In the genomic region with DNA sequence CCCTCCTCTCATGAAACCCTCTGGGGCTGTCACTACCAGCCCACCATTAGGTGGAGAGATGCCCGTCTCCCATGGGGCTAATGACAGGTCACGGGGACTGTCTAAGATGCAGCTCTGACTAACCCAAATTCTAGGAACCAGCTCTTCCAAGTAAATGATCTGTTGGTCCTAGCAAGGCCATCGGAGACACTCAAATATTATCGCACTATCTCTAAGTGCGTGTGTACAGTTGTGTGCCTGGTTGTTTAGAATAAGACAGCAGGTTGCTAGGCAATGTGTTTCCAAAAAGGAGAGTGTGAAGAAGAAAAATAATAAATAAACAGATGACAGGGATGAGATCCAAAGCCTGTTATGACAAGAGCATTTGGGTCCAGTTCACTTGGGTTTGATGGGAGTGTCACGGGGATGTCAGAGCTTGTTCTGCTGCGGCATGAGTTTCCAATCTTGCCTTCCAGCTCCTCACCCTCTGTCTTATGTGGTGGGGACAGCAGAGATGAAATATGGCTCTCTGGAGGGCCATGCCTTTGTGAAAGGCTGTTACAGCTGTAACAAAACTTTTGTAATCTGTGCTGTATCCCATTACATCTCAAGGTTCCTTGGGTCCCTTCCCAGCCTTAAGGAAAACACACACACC, we compare ENCODE assay signal across 2 cellular contexts.
A peak's percentile ranks its signal among the peaks of the same experiment; 100 is the strongest.
TF ChIP-seq lines count a peak whose summit lies in the region.

No MANE protein-coding gene starts in this region.

TF ChIP-seq in K562, 482 proteins besides CTCF, POLR2A, EP300 and RAD21 (continued from another document):
- TF ChIP-seq, protein P1, sequence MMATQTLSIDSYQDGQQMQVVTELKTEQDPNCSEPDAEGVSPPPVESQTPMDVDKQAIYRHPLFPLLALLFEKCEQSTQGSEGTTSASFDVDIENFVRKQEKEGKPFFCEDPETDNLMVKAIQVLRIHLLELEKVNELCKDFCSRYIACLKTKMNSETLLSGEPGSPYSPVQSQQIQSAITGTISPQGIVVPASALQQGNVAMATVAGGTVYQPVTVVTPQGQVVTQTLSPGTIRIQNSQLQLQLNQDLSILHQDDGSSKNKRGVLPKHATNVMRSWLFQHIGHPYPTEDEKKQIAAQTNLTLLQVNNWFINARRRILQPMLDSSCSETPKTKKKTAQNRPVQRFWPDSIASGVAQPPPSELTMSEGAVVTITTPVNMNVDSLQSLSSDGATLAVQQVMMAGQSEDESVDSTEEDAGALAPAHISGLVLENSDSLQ (IDR thresholded peaks at IDR 0.05): peak; percentile 20; the same call in 1 of the 2 replicates
- TF ChIP-seq FOSL1 (tag; conservative IDR thresholded peaks at IDR 0.05): peak; percentile 70
- peak; percentile 17; the same call in 1 of the 2 replicates for TF ChIP-seq JUND (IDR thresholded peaks at IDR 0.05; ENCODE audit: borderline replicate concordance, low read depth, low read length)
- peak; percentile 40; the same call in 1 of the 3 replicates for TF ChIP-seq JUND (tag; IDR thresholded peaks at IDR 0.05; ENCODE audit: borderline replicate concordance, low read depth, low read length)
- peak; percentile 55; the same call in 1 of the 2 replicates for TF ChIP-seq GATA2 (CRISPR knock-in tag; IDR thresholded peaks at IDR 0.05)
- 0 out of 2 replicates have a peak, but pooled peaks have one; percentile 12 for TF ChIP-seq SOX6 (IDR thresholded peaks at IDR 0.05)
- no peak for TF ChIP-seq ZNF699 (CRISPR knock-in tag; IDR thresholded peaks at IDR 0.05; ENCODE audit: insufficient replicate concordance)
- TF ChIP-seq STAT5A (IDR thresholded peaks at IDR 0.05; ENCODE audit: borderline replicate concordance, low read length): 0 out of 2 replicates have a peak, but pooled peaks have one; percentile 11
- 0 out of 2 replicates have a peak, but pooled peaks have one; percentile 22 for TF ChIP-seq ARID1B (IDR thresholded peaks at IDR 0.05)
- no peak for TF ChIP-seq ATF1 (CRISPR knock-in tag; IDR thresholded peaks at IDR 0.05)
- 0 out of 2 replicates have a peak, but pooled peaks have one; percentile 27 for TF ChIP-seq ATF1 (tag; IDR thresholded peaks at IDR 0.05)
- TF ChIP-seq RFX1 (IDR thresholded peaks at IDR 0.05): peak; percentile 53
- TF ChIP-seq FOXJ3 (CRISPR knock-in tag; IDR thresholded peaks at IDR 0.05): peak; percentile 72
- TF ChIP-seq TCF7L2 (IDR thresholded peaks at IDR 0.05; ENCODE audit: low read depth, low read length): no peak
- peak; percentile 34; the same call in 1 of the 2 replicates for TF ChIP-seq CTBP1 (IDR thresholded peaks at IDR 0.05; ENCODE audit: borderline replicate concordance)
- TF ChIP-seq TCF3 (CRISPR knock-in tag; IDR thresholded peaks at IDR 0.05): 0 out of 2 replicates have a peak, but pooled peaks have one; percentile 22
- no peak for TF ChIP-seq NFE2L1 (tag; IDR thresholded peaks at IDR 0.05; ENCODE audit: borderline replicate concordance, low read depth)
- TF ChIP-seq FOXJ2 (tag; IDR thresholded peaks at IDR 0.05): peak; percentile 99
TF ChIP-seq in K562: peak in this region for 14.

TF ChIP-seq in SK-N-SH treated with all-trans-retinoic acid at 6 μM for 48 hours, 23 proteins besides CTCF, POLR2A, EP300 and RAD21 (continued from another document):
- TF ChIP-seq, protein P2, sequence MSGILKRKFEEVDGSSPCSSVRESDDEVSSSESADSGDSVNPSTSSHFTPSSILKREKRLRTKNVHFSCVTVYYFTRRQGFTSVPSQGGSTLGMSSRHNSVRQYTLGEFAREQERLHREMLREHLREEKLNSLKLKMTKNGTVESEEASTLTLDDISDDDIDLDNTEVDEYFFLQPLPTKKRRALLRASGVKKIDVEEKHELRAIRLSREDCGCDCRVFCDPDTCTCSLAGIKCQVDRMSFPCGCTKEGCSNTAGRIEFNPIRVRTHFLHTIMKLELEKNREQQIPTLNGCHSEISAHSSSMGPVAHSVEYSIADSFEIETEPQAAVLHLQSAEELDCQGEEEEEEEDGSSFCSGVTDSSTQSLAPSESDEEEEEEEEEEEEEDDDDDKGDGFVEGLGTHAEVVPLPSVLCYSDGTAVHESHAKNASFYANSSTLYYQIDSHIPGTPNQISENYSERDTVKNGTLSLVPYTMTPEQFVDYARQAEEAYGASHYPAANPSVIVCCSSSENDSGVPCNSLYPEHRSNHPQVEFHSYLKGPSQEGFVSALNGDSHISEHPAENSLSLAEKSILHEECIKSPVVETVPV (CRISPR knock-in tag; IDR thresholded peaks at IDR 0.05): no peak
- TF ChIP-seq ZC3H10 (CRISPR knock-in tag; IDR thresholded peaks at IDR 0.05): no peak
- TF ChIP-seq RARB (CRISPR knock-in tag; IDR thresholded peaks at IDR 0.05): no peak
- TF ChIP-seq, protein P3, sequence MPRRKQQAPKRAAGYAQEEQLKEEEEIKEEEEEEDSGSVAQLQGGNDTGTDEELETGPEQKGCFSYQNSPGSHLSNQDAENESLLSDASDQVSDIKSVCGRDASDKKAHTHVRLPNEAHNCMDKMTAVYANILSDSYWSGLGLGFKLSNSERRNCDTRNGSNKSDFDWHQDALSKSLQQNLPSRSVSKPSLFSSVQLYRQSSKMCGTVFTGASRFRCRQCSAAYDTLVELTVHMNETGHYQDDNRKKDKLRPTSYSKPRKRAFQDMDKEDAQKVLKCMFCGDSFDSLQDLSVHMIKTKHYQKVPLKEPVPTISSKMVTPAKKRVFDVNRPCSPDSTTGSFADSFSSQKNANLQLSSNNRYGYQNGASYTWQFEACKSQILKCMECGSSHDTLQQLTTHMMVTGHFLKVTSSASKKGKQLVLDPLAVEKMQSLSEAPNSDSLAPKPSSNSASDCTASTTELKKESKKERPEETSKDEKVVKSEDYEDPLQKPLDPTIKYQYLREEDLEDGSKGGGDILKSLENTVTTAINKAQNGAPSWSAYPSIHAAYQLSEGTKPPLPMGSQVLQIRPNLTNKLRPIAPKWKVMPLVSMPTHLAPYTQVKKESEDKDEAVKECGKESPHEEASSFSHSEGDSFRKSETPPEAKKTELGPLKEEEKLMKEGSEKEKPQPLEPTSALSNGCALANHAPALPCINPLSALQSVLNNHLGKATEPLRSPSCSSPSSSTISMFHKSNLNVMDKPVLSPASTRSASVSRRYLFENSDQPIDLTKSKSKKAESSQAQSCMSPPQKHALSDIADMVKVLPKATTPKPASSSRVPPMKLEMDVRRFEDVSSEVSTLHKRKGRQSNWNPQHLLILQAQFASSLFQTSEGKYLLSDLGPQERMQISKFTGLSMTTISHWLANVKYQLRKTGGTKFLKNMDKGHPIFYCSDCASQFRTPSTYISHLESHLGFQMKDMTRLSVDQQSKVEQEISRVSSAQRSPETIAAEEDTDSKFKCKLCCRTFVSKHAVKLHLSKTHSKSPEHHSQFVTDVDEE (CRISPR knock-in tag; IDR thresholded peaks at IDR 0.05): no peak
- TF ChIP-seq OSR1 (CRISPR knock-in tag; IDR thresholded peaks at IDR 0.05): no peak
- no peak for TF ChIP-seq ZNF565 (CRISPR knock-in tag; conservative IDR thresholded peaks at IDR 0.05; ENCODE audit: low read depth)
- TF ChIP-seq, protein P4, sequence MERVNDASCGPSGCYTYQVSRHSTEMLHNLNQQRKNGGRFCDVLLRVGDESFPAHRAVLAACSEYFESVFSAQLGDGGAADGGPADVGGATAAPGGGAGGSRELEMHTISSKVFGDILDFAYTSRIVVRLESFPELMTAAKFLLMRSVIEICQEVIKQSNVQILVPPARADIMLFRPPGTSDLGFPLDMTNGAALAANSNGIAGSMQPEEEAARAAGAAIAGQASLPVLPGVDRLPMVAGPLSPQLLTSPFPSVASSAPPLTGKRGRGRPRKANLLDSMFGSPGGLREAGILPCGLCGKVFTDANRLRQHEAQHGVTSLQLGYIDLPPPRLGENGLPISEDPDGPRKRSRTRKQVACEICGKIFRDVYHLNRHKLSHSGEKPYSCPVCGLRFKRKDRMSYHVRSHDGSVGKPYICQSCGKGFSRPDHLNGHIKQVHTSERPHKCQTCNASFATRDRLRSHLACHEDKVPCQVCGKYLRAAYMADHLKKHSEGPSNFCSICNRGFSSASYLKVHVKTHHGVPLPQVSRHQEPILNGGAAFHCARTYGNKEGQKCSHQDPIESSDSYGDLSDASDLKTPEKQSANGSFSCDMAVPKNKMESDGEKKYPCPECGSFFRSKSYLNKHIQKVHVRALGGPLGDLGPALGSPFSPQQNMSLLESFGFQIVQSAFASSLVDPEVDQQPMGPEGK (CRISPR knock-in tag; IDR thresholded peaks at IDR 0.05; ENCODE audit: borderline replicate concordance): no peak
- no peak for TF ChIP-seq ZFP3 (CRISPR knock-in tag; IDR thresholded peaks at IDR 0.05)
TF ChIP-seq in SK-N-SH treated with all-trans-retinoic acid at 6 μM for 48 hours: peak in this region for 0.
